Comparison of ENCODE assay signal across 9 cellular contexts in the genomic region with DNA sequence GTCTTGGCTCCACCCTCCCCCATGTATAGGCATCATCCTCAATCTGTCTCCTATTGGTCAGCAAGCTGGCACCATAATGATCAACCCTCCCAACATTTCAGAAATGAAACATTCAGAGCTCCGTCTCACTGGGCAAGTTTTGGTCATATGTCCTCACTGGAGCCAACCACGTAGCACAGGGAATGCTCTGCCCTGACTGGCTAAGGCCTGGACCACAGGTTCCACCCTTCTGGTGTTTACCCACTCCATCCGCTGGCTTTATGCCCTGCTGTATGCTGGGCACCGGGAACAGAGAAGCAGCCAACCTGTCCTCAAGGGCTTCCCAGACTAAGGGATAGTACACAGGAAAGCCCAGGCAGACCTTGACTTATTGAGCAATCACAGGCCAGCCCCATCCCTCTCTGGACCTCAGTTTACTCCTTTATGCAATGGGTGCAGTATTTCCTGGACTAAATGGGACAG. TPM values are rescaled to one million over a fixed set of nuclear protein-coding genes. Genes with fewer than 3 reads are reported as not detected.
DNase-seq lines count a peak whose midpoint lies in the region; ATAC-seq and TF ChIP-seq lines count a peak whose summit lies in the region.
"Had no signal": no experiment of that assay in that cellular context is flagged by ENCODE, and none has a peak within 500 bp of the region (broad histone marks: within the 10 kb centered on the region; RNA-seq: fewer than 3 reads in every experiment).

No MANE protein-coding gene starts in this region.

- no peak overlapping the region for H3K27ac ChIP-seq in thyroid gland

- 57 to 60% methylated on average over 4 of the region's 4 CpGs for WGBS in thyroid gland, 2 donors

- H3K27me3 ChIP-seq in thyroid gland: no peaks in the 10 kb centered on the region

- no peaks in the 10 kb centered on the region for H3K4me1 ChIP-seq in thyroid gland

- H3K36me3 ChIP-seq in thyroid gland: no peaks in the 10 kb centered on the region

- no peak for TF ChIP-seq CTCF in fibroblast of villous mesenchyme (IDR thresholded peaks at IDR 0.05; ENCODE audit: insufficient read depth, low read depth, low read length)
- no peak for TF ChIP-seq CTCF in thyroid gland (IDR thresholded peaks at IDR 0.05)

- no peak for TF ChIP-seq POLR2A in thyroid gland (IDR thresholded peaks at IDR 0.05)

- ATAC-seq in sciatic nerve: no peak
- no peak for ATAC-seq in GM18907 (IDR thresholded peaks at IDR 0.05; ENCODE audit: unreplicated experiment)
- ATAC-seq: activated naive CD8-positive, alpha-beta T cell treated with anti-CD3 and anti-CD28 coated beads, Interleukin-2, amount 50 U/mL, for 24 hours had no signal

- no peaks in the 10 kb centered on the region for H3K9me3 ChIP-seq in thyroid gland

- H3K4me3 ChIP-seq in fibroblast of villous mesenchyme (ENCODE audit: low read depth, low read length) (no peak overlapping the region), thyroid gland (replicated peaks in 1 of 3) (no peak overlapping the region)

- intact Hi-C loops in thyroid gland (cut with DNase I) (no loop called here), sciatic nerve (cut with DNase I) (no loop called here)

- DNase-seq in NCI-H748 (lab: John Stamatoyannopoulos, UW; ENCODE audit: unreplicated experiment): peak; percentile 52
- no peak for DNase-seq in NCI-H748 treated with DMSO at 0.1 percent for 48 hours (lab: John Stamatoyannopoulos, UW)
- peak; percentile 49 for DNase-seq in SHP77 treated with DMSO at 0.1 percent for 48 hours (lab: John Stamatoyannopoulos, UW)
- peak; percentile 67 for DNase-seq in fibroblast of villous mesenchyme (ENCODE audit: low read depth)
- DNase-seq in thyroid gland: peak; percentile 11 to 12
- DNase-seq in sciatic nerve (ENCODE audit: low spot score): no peak
- no peak for DNase-seq in GF-D8 (lab: John Stamatoyannopoulos, UW)
- DNase-seq: activated naive CD8-positive, alpha-beta T cell treated with anti-CD3 and anti-CD28 coated beads, Interleukin-2, amount 50 U/mL, for 24 hours had no signal

RNA-seq across cellular contexts. Expression of gene MYO15A, which starts 20.5 kb away (rescaled TPM):
- total RNA-seq in fibroblast of villous mesenchyme (0.43 and 0.97 TPM in 2 replicates), thyroid gland (1 to 10 TPM; 1.3 to 3.6 (median 1.7) TPM), sciatic nerve (4.4 TPM)

RNA-seq across cellular contexts. Expression of gene DRG2, which starts 41.3 kb away (rescaled TPM):
- total RNA-seq in fibroblast of villous mesenchyme: 30.3 and 33.2 TPM in 2 replicates
- total RNA-seq in thyroid gland: 10 to 100 TPM; 35.3 to 88.8 (median 59.2) TPM
- total RNA-seq in sciatic nerve: 29.8 TPM

RNA-seq across cellular contexts. Expression of gene ALKBH5, which starts 54.6 kb away (rescaled TPM):
- 113 and 144 TPM in 2 replicates for total RNA-seq in fibroblast of villous mesenchyme
- total RNA-seq in thyroid gland: 100 to 1,000 TPM; 123 to 169 (median 159) TPM
- 96.3 TPM for total RNA-seq in sciatic nerve

Comparison
In these comparisons a context has a peak if more than half of its experiments do, and no peak if none do; other contexts are left out.
1. DNase-seq: peak in NCI-H748 (single experiment), SHP77 treated with DMSO at 0.1 percent for 48 hours (single experiment), fibroblast of villous mesenchyme (single experiment) and thyroid gland (2 of 2); none in NCI-H748 treated with DMSO at 0.1 percent for 48 hours (single experiment), sciatic nerve (single experiment) and GF-D8 (single experiment).